ENCODE assay signal across 16 cellular contexts in genomic region chr3:110413807-110414748, GRCh38.
A peak's percentile ranks its signal among the peaks of the same experiment; 100 is the strongest.
DNase-seq lines count a peak whose midpoint lies in the region; ATAC-seq and TF ChIP-seq lines count a peak whose summit lies in the region.
"Had no signal": no experiment of that assay in that cellular context is flagged by ENCODE, and none has a peak within 500 bp of the region (broad histone marks: within the 10 kb centered on the region; RNA-seq: fewer than 3 reads in every experiment).

No MANE protein-coding gene starts in this region.

- CTCF ChIA-PET in BJ (lab: Yijun Ruan, JAX) (interaction anchor here (1.0 kb wide), 1 partner anchor 922 kb away, joined by 3 read pairs; no protein-coding TSS in a partner anchor), RWPE1 (lab: Yijun Ruan, JAX) (interaction anchor here (1.0 kb wide), 1 partner anchor 99 kb away, joined by 4 read pairs; no protein-coding TSS in a partner anchor)

- peak overlapping the region; percentile 93 for H3K27ac Mint-ChIP-seq in osteocyte (ENCODE audit: unreplicated experiment)
- H3K27ac Mint-ChIP-seq in natural killer cell treated with Interleukin-12 subunit alpha and Interleukin-12 subunit beta and Interleukin-15 and Interleukin-18, amount 100 ng/mL, for 72 hours, result no peak overlapping the region
- H3K27ac Mint-ChIP-seq: activated naive CD4-positive, alpha-beta T cell treated with anti-CD3 and anti-CD28 coated beads, Interleukin-2, amount 10 ng/mL, durations not matched to agents 7 days and 5 days had no signal

- no peaks in the 10 kb centered on the region for H3K27me3 Mint-ChIP-seq in osteocyte (ENCODE audit: unreplicated experiment)
- H3K27me3 Mint-ChIP-seq in natural killer cell treated with Interleukin-12 subunit alpha and Interleukin-12 subunit beta and Interleukin-15 and Interleukin-18, amount 100 ng/mL, for 72 hours, result no peaks in the 10 kb centered on the region
- H3K27me3 Mint-ChIP-seq: activated naive CD4-positive, alpha-beta T cell treated with anti-CD3 and anti-CD28 coated beads, Interleukin-2, amount 10 ng/mL, durations not matched to agents 7 days and 5 days had no signal

- H3K4me1 Mint-ChIP-seq in osteocyte (ENCODE audit: unreplicated experiment), result peaks cover 39% of the 10 kb centered on the region
- H3K4me1 Mint-ChIP-seq in natural killer cell treated with Interleukin-12 subunit alpha and Interleukin-12 subunit beta and Interleukin-15 and Interleukin-18, amount 100 ng/mL, for 72 hours (ENCODE audit: low read depth in 2 of 2), result no peaks in the 10 kb centered on the region
- H3K4me1 Mint-ChIP-seq: activated naive CD4-positive, alpha-beta T cell treated with anti-CD3 and anti-CD28 coated beads, Interleukin-2, amount 10 ng/mL, durations not matched to agents 7 days and 5 days had no signal

- POLR2A ChIA-PET in BJ (lab: Charles Lee), result no interaction called here
- POLR2A ChIA-PET in RWPE1 (lab: Yijun Ruan, JAX; ENCODE audit: low non-redundant PET), result no interaction called here

- no peaks in the 10 kb centered on the region for H3K36me3 ChIP-seq in BJ (ENCODE audit: control insufficient read depth, insufficient read depth, low read length)
- H3K36me3 ChIP-seq: upper lobe of left lung had no signal

- DNase-seq in BJ (ENCODE audit: low read depth), result peak; percentile 62
- DNase-seq in RWPE1 (ENCODE audit: low spot score), result peak; percentile 18
- peak; percentile 89 for DNase-seq in fibroblast of peridontal ligament (ENCODE audit: extremely low read depth)
- DNase-seq in osteocyte (ENCODE audit: extremely low spot score, unreplicated experiment), result no peak
- no peak for DNase-seq in cerebellum (ENCODE audit: low spot score)
- DNase-seq in natural killer cell treated with Interleukin-12 subunit alpha and Interleukin-12 subunit beta and Interleukin-15 and Interleukin-18, amount 100 ng/mL, for 72 hours (ENCODE audit: low spot score), result no peak
- DNase-seq: activated CD4-positive, alpha-beta T cell treated with anti-CD3 and anti-CD28 coated beads for 1 hour; activated naive CD4-positive, alpha-beta T cell treated with anti-CD3 and anti-CD28 coated beads, Interleukin-2, amount 10 ng/mL, durations not matched to agents 7 days and 5 days; erythroblast; mucosa of descending colon; NCI-H1694; OCI-M1; stimulated activated CD4-positive, alpha-beta T cell treated with anti-CD3 and anti-CD28 coated beads, Interleukin-4, amount 100 ng/mL, for 24 hours; upper lobe of left lung had no signal

- TF ChIP-seq CTCF in BJ (IDR thresholded peaks at IDR 0.05; ENCODE audit: insufficient read depth, low read depth, low read length) (no peak), RWPE1 (conservative IDR thresholded peaks at IDR 0.05; ENCODE audit: low read depth) (no peak), osteocyte (IDR thresholded peaks at IDR 0.05) (no peak)

- H3K4me3 ChIP-seq in BJ (ENCODE audit: low read depth, low read length), result no peak overlapping the region
- H3K4me3 ChIP-seq: mucosa of descending colon, upper lobe of left lung had no signal

- no peaks in the 10 kb centered on the region for H3K27me3 ChIP-seq in BJ (ENCODE audit: control insufficient read depth, insufficient read depth, low read length)
- H3K27me3 ChIP-seq: upper lobe of left lung had no signal

- no peaks in the 10 kb centered on the region for H3K36me3 Mint-ChIP-seq in osteocyte (ENCODE audit: unreplicated experiment)
- no peaks in the 10 kb centered on the region for H3K36me3 Mint-ChIP-seq in natural killer cell treated with Interleukin-12 subunit alpha and Interleukin-12 subunit beta and Interleukin-15 and Interleukin-18, amount 100 ng/mL, for 72 hours
- H3K36me3 Mint-ChIP-seq: activated naive CD4-positive, alpha-beta T cell treated with anti-CD3 and anti-CD28 coated beads, Interleukin-2, amount 10 ng/mL, durations not matched to agents 7 days and 5 days had no signal

- ATAC-seq in GM19463 (IDR thresholded peaks at IDR 0.05; ENCODE audit: unreplicated experiment), result no peak
- no peak for ATAC-seq in GM18519 (IDR thresholded peaks at IDR 0.05; ENCODE audit: low FRiP score, unreplicated experiment)
- no peak for ATAC-seq in natural killer cell treated with Interleukin-12 subunit alpha and Interleukin-12 subunit beta and Interleukin-15 and Interleukin-18, amount 100 ng/mL, for 72 hours
- ATAC-seq: mucosa of descending colon had no signal

- peaks cover 6% of the 10 kb centered on the region for H3K9me3 Mint-ChIP-seq in osteocyte (ENCODE audit: unreplicated experiment)
- H3K9me3 Mint-ChIP-seq in natural killer cell treated with Interleukin-12 subunit alpha and Interleukin-12 subunit beta and Interleukin-15 and Interleukin-18, amount 100 ng/mL, for 72 hours, result peaks cover 17% of the 10 kb centered on the region
- H3K9me3 Mint-ChIP-seq: activated naive CD4-positive, alpha-beta T cell treated with anti-CD3 and anti-CD28 coated beads, Interleukin-2, amount 10 ng/mL, durations not matched to agents 7 days and 5 days had no signal

- H3K27ac ChIP-seq in RWPE1, result no peak overlapping the region

- H3K4me3 Mint-ChIP-seq in osteocyte (ENCODE audit: unreplicated experiment), result no peak overlapping the region
- H3K4me3 Mint-ChIP-seq in natural killer cell treated with Interleukin-12 subunit alpha and Interleukin-12 subunit beta and Interleukin-15 and Interleukin-18, amount 100 ng/mL, for 72 hours, result no peak overlapping the region
- H3K4me3 Mint-ChIP-seq: activated naive CD4-positive, alpha-beta T cell treated with anti-CD3 and anti-CD28 coated beads, Interleukin-2, amount 10 ng/mL, durations not matched to agents 7 days and 5 days had no signal

Comparison
In these comparisons a context has a peak if more than half of its experiments do, and no peak if none do; other contexts are left out.
1. DNase-seq: peak in BJ (single experiment), RWPE1 (single experiment) and fibroblast of peridontal ligament (single experiment); none in osteocyte (single experiment), cerebellum (single experiment) and natural killer cell treated with Interleukin-12 subunit alpha and Interleukin-12 subunit beta and Interleukin-15 and Interleukin-18, amount 100 ng/mL, for 72 hours (single experiment).